Comparison of ENCODE assay signal across 1 cellular context in genomic region chr2:25369876-25370275, GRCh38.
TF ChIP-seq lines count a peak whose summit lies in the region.

No MANE protein-coding gene starts in this region.

TF ChIP-seq in IMR-90, 13 proteins besides CTCF, POLR2A, EP300 and RAD21:
- TF ChIP-seq NFE2L2 (IDR thresholded peaks at IDR 0.05; ENCODE audit: low read depth, low read length), result no peak
- TF ChIP-seq CEBPB (IDR thresholded peaks at IDR 0.05; ENCODE audit: low read depth, low read length), result no peak
